Comparison of ENCODE assay signal across 1 cellular context in the genomic region with DNA sequence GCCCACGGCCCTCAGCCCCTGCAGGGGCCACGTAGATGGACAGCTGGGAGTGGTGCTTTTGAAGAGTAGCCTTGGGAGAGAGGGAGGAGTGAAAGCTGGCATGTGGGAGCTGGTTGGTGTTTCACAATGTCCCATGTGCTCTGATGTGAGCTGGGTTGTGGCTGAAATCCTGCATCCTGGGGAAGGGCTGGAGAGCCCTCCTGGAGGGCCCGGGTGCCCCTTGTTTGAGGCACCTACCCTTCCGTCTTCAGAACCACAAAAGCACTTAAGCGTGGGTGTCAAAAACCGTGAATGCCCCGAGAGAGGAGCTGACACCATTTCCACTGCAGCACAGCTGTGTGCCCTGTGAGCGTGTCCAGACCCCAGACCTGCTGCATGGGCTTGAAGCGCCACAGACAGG.
TF ChIP-seq lines count a peak whose summit lies in the region.

No MANE protein-coding gene starts in this region.

TF ChIP-seq in GM23338, 12 proteins besides CTCF, POLR2A, EP300 and RAD21:
- TF ChIP-seq, protein P1, sequence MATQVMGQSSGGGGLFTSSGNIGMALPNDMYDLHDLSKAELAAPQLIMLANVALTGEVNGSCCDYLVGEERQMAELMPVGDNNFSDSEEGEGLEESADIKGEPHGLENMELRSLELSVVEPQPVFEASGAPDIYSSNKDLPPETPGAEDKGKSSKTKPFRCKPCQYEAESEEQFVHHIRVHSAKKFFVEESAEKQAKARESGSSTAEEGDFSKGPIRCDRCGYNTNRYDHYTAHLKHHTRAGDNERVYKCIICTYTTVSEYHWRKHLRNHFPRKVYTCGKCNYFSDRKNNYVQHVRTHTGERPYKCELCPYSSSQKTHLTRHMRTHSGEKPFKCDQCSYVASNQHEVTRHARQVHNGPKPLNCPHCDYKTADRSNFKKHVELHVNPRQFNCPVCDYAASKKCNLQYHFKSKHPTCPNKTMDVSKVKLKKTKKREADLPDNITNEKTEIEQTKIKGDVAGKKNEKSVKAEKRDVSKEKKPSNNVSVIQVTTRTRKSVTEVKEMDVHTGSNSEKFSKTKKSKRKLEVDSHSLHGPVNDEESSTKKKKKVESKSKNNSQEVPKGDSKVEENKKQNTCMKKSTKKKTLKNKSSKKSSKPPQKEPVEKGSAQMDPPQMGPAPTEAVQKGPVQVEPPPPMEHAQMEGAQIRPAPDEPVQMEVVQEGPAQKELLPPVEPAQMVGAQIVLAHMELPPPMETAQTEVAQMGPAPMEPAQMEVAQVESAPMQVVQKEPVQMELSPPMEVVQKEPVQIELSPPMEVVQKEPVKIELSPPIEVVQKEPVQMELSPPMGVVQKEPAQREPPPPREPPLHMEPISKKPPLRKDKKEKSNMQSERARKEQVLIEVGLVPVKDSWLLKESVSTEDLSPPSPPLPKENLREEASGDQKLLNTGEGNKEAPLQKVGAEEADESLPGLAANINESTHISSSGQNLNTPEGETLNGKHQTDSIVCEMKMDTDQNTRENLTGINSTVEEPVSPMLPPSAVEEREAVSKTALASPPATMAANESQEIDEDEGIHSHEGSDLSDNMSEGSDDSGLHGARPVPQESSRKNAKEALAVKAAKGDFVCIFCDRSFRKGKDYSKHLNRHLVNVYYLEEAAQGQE (IDR thresholded peaks at IDR 0.05; ENCODE audit: unreplicated experiment) = no peak
- TF ChIP-seq, protein P2, sequence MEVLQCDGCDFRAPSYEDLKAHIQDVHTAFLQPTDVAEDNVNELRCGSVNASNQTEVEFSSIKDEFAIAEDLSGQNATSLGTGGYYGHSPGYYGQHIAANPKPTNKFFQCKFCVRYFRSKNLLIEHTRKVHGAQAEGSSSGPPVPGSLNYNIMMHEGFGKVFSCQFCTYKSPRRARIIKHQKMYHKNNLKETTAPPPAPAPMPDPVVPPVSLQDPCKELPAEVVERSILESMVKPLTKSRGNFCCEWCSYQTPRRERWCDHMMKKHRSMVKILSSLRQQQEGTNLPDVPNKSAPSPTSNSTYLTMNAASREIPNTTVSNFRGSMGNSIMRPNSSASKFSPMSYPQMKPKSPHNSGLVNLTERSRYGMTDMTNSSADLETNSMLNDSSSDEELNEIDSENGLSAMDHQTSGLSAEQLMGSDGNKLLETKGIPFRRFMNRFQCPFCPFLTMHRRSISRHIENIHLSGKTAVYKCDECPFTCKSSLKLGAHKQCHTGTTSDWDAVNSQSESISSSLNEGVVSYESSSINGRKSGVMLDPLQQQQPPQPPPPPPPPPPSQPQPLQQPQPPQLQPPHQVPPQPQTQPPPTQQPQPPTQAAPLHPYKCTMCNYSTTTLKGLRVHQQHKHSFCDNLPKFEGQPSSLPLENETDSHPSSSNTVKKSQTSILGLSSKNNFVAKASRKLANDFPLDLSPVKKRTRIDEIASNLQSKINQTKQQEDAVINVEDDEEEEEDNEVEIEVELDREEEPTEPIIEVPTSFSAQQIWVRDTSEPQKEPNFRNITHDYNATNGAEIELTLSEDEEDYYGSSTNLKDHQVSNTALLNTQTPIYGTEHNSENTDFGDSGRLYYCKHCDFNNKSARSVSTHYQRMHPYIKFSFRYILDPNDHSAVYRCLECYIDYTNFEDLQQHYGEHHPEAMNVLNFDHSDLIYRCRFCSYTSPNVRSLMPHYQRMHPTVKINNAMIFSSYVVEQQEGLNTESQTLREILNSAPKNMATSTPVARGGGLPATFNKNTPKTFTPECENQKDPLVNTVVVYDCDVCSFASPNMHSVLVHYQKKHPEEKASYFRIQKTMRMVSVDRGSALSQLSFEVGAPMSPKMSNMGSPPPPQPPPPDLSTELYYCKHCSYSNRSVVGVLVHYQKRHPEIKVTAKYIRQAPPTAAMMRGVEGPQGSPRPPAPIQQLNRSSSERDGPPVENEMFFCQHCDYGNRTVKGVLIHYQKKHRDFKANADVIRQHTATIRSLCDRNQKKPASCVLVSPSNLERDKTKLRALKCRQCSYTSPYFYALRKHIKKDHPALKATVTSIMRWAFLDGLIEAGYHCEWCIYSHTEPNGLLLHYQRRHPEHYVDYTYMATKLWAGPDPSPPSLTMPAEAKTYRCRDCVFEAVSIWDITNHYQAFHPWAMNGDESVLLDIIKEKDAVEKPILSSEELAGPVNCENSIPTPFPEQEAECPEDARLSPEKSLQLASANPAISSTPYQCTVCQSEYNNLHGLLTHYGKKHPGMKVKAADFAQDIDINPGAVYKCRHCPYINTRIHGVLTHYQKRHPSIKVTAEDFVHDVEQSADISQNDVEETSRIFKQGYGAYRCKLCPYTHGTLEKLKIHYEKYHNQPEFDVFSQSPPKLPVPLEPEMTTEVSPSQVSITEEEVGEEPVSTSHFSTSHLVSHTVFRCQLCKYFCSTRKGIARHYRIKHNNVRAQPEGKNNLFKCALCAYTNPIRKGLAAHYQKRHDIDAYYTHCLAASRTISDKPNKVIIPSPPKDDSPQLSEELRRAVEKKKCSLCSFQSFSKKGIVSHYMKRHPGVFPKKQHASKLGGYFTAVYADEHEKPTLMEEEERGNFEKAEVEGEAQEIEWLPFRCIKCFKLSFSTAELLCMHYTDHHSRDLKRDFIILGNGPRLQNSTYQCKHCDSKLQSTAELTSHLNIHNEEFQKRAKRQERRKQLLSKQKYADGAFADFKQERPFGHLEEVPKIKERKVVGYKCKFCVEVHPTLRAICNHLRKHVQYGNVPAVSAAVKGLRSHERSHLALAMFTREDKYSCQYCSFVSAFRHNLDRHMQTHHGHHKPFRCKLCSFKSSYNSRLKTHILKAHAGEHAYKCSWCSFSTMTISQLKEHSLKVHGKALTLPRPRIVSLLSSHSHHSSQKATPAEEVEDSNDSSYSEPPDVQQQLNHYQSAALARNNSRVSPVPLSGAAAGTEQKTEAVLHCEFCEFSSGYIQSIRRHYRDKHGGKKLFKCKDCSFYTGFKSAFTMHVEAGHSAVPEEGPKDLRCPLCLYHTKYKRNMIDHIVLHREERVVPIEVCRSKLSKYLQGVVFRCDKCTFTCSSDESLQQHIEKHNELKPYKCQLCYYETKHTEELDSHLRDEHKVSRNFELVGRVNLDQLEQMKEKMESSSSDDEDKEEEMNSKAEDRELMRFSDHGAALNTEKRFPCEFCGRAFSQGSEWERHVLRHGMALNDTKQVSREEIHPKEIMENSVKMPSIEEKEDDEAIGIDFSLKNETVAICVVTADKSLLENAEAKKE (CRISPR knock-in tag; IDR thresholded peaks at IDR 0.05) = no peak
- no peak for TF ChIP-seq POLR2AphosphoS5 (IDR thresholded peaks at IDR 0.05; ENCODE audit: low read depth)
- no peak for TF ChIP-seq STAT1 (IDR thresholded peaks at IDR 0.05; ENCODE audit: unreplicated experiment)
- TF ChIP-seq EZH2phosphoT487 (IDR thresholded peaks at IDR 0.05; ENCODE audit: unreplicated experiment) = no peak
- TF ChIP-seq CREB1 (CRISPR knock-in tag; IDR thresholded peaks at IDR 0.05; ENCODE audit: low read depth) = no peak
- TF ChIP-seq JUNB (IDR thresholded peaks at IDR 0.05; ENCODE audit: unreplicated experiment) = no peak
- no peak for TF ChIP-seq EZH2 (IDR thresholded peaks at IDR 0.05; ENCODE audit: low read depth, unreplicated experiment)
- no peak for TF ChIP-seq NANOG (IDR thresholded peaks at IDR 0.05; ENCODE audit: borderline replicate concordance)
- TF ChIP-seq ZNF331 (CRISPR knock-in tag; IDR thresholded peaks at IDR 0.05; ENCODE audit: low read depth) = no peak
- TF ChIP-seq ZNF114 (CRISPR knock-in tag; IDR thresholded peaks at IDR 0.05) = no peak
- TF ChIP-seq, protein P3, sequence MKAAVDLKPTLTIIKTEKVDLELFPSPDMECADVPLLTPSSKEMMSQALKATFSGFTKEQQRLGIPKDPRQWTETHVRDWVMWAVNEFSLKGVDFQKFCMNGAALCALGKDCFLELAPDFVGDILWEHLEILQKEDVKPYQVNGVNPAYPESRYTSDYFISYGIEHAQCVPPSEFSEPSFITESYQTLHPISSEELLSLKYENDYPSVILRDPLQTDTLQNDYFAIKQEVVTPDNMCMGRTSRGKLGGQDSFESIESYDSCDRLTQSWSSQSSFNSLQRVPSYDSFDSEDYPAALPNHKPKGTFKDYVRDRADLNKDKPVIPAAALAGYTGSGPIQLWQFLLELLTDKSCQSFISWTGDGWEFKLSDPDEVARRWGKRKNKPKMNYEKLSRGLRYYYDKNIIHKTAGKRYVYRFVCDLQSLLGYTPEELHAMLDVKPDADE (IDR thresholded peaks at IDR 0.05) = no peak
TF ChIP-seq in GM23338: peak in this region for 0.
